Comparison of ENCODE assay signal across 7 cellular contexts in the genomic region with DNA sequence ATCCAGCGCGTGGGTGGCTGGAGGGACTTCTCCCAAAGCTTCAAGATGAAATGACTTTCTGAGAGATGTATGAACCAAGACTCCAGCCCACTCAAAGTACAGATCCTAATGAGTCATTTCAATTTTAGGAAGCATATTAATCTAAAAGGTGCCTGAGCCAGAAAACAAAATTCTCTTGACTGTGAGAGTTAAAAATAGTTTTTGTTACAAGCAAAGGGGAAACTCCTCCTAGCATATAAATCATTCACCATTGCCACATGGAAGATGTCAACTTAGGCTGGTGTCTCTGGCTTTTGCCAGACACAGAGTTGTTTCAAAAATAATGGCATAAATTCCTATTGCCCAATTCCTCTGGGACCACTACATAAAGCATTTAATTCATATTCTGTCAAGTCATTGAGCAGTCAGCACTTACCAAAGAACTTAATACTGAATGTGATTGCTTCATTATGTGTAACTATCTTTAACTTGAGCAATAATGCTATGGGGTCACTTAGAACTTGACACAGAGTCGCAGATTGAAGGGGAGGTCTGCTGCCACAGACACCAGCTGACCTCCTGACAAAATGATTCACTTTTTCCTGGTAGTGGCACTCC.
DNase-seq lines count a peak whose midpoint lies in the region; ATAC-seq and TF ChIP-seq lines count a peak whose summit lies in the region.

No MANE protein-coding gene starts in this region.

- H2AFZ ChIP-seq in mesenchymal stem cell (ENCODE audit: low read depth, low read length) = no peak overlapping the region

- TF ChIP-seq EP300 in tibial nerve (IDR thresholded peaks at IDR 0.05) = peak in 1 of 2 donors; percentile 52

- H3K4me3 ChIP-seq in mesenchymal stem cell (ENCODE audit: insufficient read depth in 1 of 2, low read depth in 1 of 2, low read length in 2 of 2) (peak overlapping the region in 1 of 2 experiments; percentile 57), tibial nerve (no peak overlapping the region)

- no peak overlapping the region for H3K4me2 ChIP-seq in mesenchymal stem cell (ENCODE audit: low read length, poor library complexity, severe bottlenecking)

- no peak overlapping the region for H4K91ac ChIP-seq in mesenchymal stem cell (ENCODE audit: low read length)

- H3K4me1 ChIP-seq in mesenchymal stem cell (ENCODE audit: control insufficient read depth, insufficient read depth, low read depth, low read length) (no peaks in the 10 kb centered on the region), tibial nerve (peaks cover 0 to 37% (median 3%) of the 10 kb centered on the region in 4 donors)

- peak; percentile 38 for ATAC-seq in GM18909 (IDR thresholded peaks at IDR 0.05; ENCODE audit: poor library complexity, unreplicated experiment)
- peak; percentile 43 for ATAC-seq in HG02840 (IDR thresholded peaks at IDR 0.05; ENCODE audit: low FRiP score, unreplicated experiment)
- no peak for ATAC-seq in T-cell (replicated peaks in 1 of 4)

- no peak overlapping the region for H3K23ac ChIP-seq in mesenchymal stem cell (ENCODE audit: low read length in 2 of 2)

- no peak overlapping the region for H2AK5ac ChIP-seq in mesenchymal stem cell (ENCODE audit: low read length, severe bottlenecking)

- H3K27ac ChIP-seq in mesenchymal stem cell (ENCODE audit: low read length, poor library complexity, severe bottlenecking) (no peak overlapping the region), tibial nerve (peak overlapping the region in 2 of 4 donors; percentile 48 to 61)

- no peak overlapping the region for H3K14ac ChIP-seq in mesenchymal stem cell (ENCODE audit: low read length in 2 of 2)

- H3K4me1 Mint-ChIP-seq in T-cell = peaks cover 12 to 15% (median 14%) of the 10 kb centered on the region in 3 donors

- H2BK120ac ChIP-seq in mesenchymal stem cell (ENCODE audit: low read depth, low read length) = no peak overlapping the region

- H2BK12ac ChIP-seq in mesenchymal stem cell (ENCODE audit: low read length in 2 of 2) = no peak overlapping the region

- CTCF ChIA-PET in T-cell (lab: Charles Lee) = no interaction called here

- H3K18ac ChIP-seq in mesenchymal stem cell (ENCODE audit: low read depth in 1 of 2, low read length in 2 of 2) = no peak overlapping the region

- H3K27me3 Mint-ChIP-seq in T-cell = peaks cover 0 to 5% of the 10 kb centered on the region in 2 donors

- H3K27ac Mint-ChIP-seq in T-cell = peak overlapping the region in 1 of 2 donors; percentile 80

- no peaks in the 10 kb centered on the region for H3K79me1 ChIP-seq in mesenchymal stem cell (replicated peaks; ENCODE audit: low read length, poor library complexity, severe bottlenecking)

- H3K4ac ChIP-seq in mesenchymal stem cell (ENCODE audit: low read depth in 1 of 2, low read length in 2 of 2) = no peak overlapping the region

- H3K4me3 Mint-ChIP-seq in T-cell = peak overlapping the region; percentile 41 to 43 (median 41)

- DNase-seq in T-cell = no peak
- peak; percentile 89 for DNase-seq in mesenchymal stem cell
- no peak for DNase-seq in NCI-H345 (lab: John Stamatoyannopoulos, UW)
- DNase-seq in tibial nerve (ENCODE audit: low spot score in 2 of 2) = no peak
- DNase-seq in GOT3 (lab: John Stamatoyannopoulos, UW) = no peak

- WGBS in mesenchymal stem cell = no CpG with 5 or more reads among the region's 3 CpGs
- 39 to 43% methylated on average over 3 of the region's 3 CpGs for WGBS in tibial nerve, 2 donors

- H3K9ac ChIP-seq in mesenchymal stem cell (ENCODE audit: low read length) = peak overlapping the region; percentile 62

- H3K9me3 ChIP-seq in mesenchymal stem cell (ENCODE audit: control insufficient read depth, low read length) (no peaks in the 10 kb centered on the region), tibial nerve (no peaks in the 10 kb centered on the region)

- H3K36me3 Mint-ChIP-seq in T-cell = no peaks in the 10 kb centered on the region

- H3K36me3 ChIP-seq in mesenchymal stem cell (ENCODE audit: control insufficient read depth in 1 of 2, insufficient read depth in 2 of 2, low read depth in 1 of 2, low read length in 2 of 2) (no peaks in the 10 kb centered on the region), tibial nerve (no peaks in the 10 kb centered on the region)

- no peak overlapping the region for H2BK15ac ChIP-seq in mesenchymal stem cell (ENCODE audit: low read depth, poor library complexity, severe bottlenecking)

- POLR2A ChIA-PET in T-cell (lab: Charles Lee) = no interaction called here

- H3K9me3 Mint-ChIP-seq in T-cell = no peaks in the 10 kb centered on the region

- H4K8ac ChIP-seq in mesenchymal stem cell (ENCODE audit: low read length) = no peak overlapping the region

- no peak for TF ChIP-seq CTCF in tibial nerve (IDR thresholded peaks at IDR 0.05)

- no peak for TF ChIP-seq POLR2A in tibial nerve (IDR thresholded peaks at IDR 0.05)

- no peak overlapping the region for H2BK5ac ChIP-seq in mesenchymal stem cell (ENCODE audit: low read depth, low read length, poor library complexity, severe bottlenecking)

- H3K27me3 ChIP-seq in mesenchymal stem cell (ENCODE audit: control insufficient read depth in 1 of 2, insufficient read depth in 1 of 2, low read length in 2 of 2) (peaks cover 0 to 5% of the 10 kb centered on the region in 2 experiments), tibial nerve (no peaks in the 10 kb centered on the region)

Comparison
In these comparisons a context has a peak if more than half of its experiments do, and no peak if none do; other contexts are left out.
1. ATAC-seq: peak in GM18909 (single experiment) and HG02840 (single experiment); none in T-cell (0 of 4).